In genomic region chr7:100577507-100577906, GRCh38 we compare ENCODE assay signal across 1 cellular context.
TF ChIP-seq lines count a peak whose summit lies in the region.

No MANE protein-coding gene starts in this region.

TF ChIP-seq in SK-N-SH treated with all-trans-retinoic acid at 6 μM for 48 hours, 23 proteins besides CTCF, POLR2A, EP300 and RAD21 (continued from another document):
- no peak for TF ChIP-seq TOX (CRISPR knock-in tag; IDR thresholded peaks at IDR 0.05; ENCODE audit: borderline replicate concordance)
